19 cellular contexts compared by ENCODE assay signal in genomic region chr7:66748791-66749190, GRCh38. TPM values are rescaled to one million over a fixed set of nuclear protein-coding genes. Genes with fewer than 3 reads are reported as not detected.
A peak's percentile ranks its signal among the peaks of the same experiment; 100 is the strongest.
DNase-seq lines count a peak whose midpoint lies in the region; ATAC-seq and TF ChIP-seq lines count a peak whose summit lies in the region.
"Had no signal": no experiment of that assay in that cellular context is flagged by ENCODE, and none has a peak within 500 bp of the region (broad histone marks: within the 10 kb centered on the region; RNA-seq: fewer than 3 reads in every experiment).

No MANE protein-coding gene starts in this region.

- H3K9me3 ChIP-seq in body of pancreas: no peaks in the 10 kb centered on the region
- no peaks in the 10 kb centered on the region for H3K9me3 ChIP-seq in lower lobe of right lung
- H3K9me3 ChIP-seq in stomach: no peaks in the 10 kb centered on the region
- no peaks in the 10 kb centered on the region for H3K9me3 ChIP-seq in BE2C

- TF ChIP-seq POLR2A in body of pancreas (IDR thresholded peaks at IDR 0.05) (peak in 1 of 3 donors; percentile 8), stomach (IDR thresholded peaks at IDR 0.05) (no peak)

- ATAC-seq in body of pancreas (peak; percentile 89), lower lobe of right lung (peak; percentile 70 to 82), HG02981 (IDR thresholded peaks at IDR 0.05; ENCODE audit: unreplicated experiment) (no peak)

- no peaks in the 10 kb centered on the region for H3K27me3 ChIP-seq in body of pancreas
- no peaks in the 10 kb centered on the region for H3K27me3 ChIP-seq in lower lobe of right lung (ENCODE audit: low read depth)
- no peaks in the 10 kb centered on the region for H3K27me3 ChIP-seq in stomach
- H3K27me3 ChIP-seq in BE2C: no peaks in the 10 kb centered on the region
- H3K27me3 ChIP-seq: brain microvascular endothelial cell had no signal

- no peak for TF ChIP-seq EP300 in stomach (IDR thresholded peaks at IDR 0.05)

- peaks cover 51% of the 10 kb centered on the region for H3K4me1 ChIP-seq in body of pancreas
- peaks cover 9% of the 10 kb centered on the region for H3K4me1 ChIP-seq in lower lobe of right lung
- H3K4me1 ChIP-seq in stomach: peaks cover 0 to 71% (median 36%) of the 10 kb centered on the region in 4 donors
- no peaks in the 10 kb centered on the region for H3K4me1 ChIP-seq in BE2C

- no peaks in the 10 kb centered on the region for H3K36me3 ChIP-seq in body of pancreas (replicated peaks in 1 of 2; ENCODE audit: insufficient read depth in 1 of 2, low read depth in 2 of 2)
- H3K36me3 ChIP-seq in lower lobe of right lung: peaks cover 8% of the 10 kb centered on the region
- H3K36me3 ChIP-seq in stomach: peaks cover 0 to 4% (median 0%) of the 10 kb centered on the region in 4 donors
- H3K36me3 ChIP-seq in BE2C: no peaks in the 10 kb centered on the region
- H3K36me3 ChIP-seq: brain microvascular endothelial cell, WERI-Rb-1 had no signal

- H3K4me3 ChIP-seq in body of pancreas (no peak overlapping the region), lower lobe of right lung (no peak overlapping the region), stomach (no peak overlapping the region), BE2C (ENCODE audit: low read depth, low read length) (no peak overlapping the region)

- intact Hi-C loops in body of pancreas (cut with DNase I) (no loop called here), lower lobe of right lung (cut with DNase I) (no loop called here), stomach (cut with DNase I; ENCODE audit: low total_unique reads) (no loop called here)

- DNase-seq in NCI-H2029 (lab: John Stamatoyannopoulos, UW) (peak; percentile 16), NCI-H2029 treated with DMSO at 0.1 percent for 48 hours (lab: John Stamatoyannopoulos, UW) (no peak), body of pancreas (peak; percentile 79 to 93 (median 86)), lower lobe of right lung (peak; percentile 58), stomach (peak; percentile 56), amygdala (lab: John Stamatoyannopoulos, UW) (no peak), BE2C (no peak)
- DNase-seq: activated gamma-delta T cell treated with Interleukin-2 at 50 U/mL for 16 hours; brain microvascular endothelial cell; CD4-positive, CD25-positive, alpha-beta regulatory T cell; effector CD8-positive, alpha-beta T cell; Kasumi-1; midbrain; NCI-H1417 treated with DMSO at 0.1 percent for 48 hours; NCI-H510A; occipital lobe; WERI-Rb-1 had no signal

- WGBS in body of pancreas, 2 donors: 13% methylated on average over 4 of the region's 4 CpGs
- 35 to 52% (median 40%) methylated on average over 4 of the region's 4 CpGs for WGBS in stomach, 5 donors

- peak in 4 of 7 experiments; percentile 16 to 43 (median 31) for TF ChIP-seq CTCF in body of pancreas (IDR thresholded peaks at IDR 0.05)
- no peak for TF ChIP-seq CTCF in lower lobe of right lung (IDR thresholded peaks at IDR 0.05)
- no peak for TF ChIP-seq CTCF in stomach (IDR thresholded peaks at IDR 0.05)
- TF ChIP-seq CTCF in BE2C (IDR thresholded peaks at IDR 0.05; ENCODE audit: low read depth, low read length): no peak

- peak overlapping the region; percentile 6 to 68 (median 58) for H3K27ac ChIP-seq in body of pancreas
- no peak overlapping the region for H3K27ac ChIP-seq in lower lobe of right lung
- H3K27ac ChIP-seq in stomach: peak overlapping the region in 2 of 5 donors; percentile 2 to 65
- H3K27ac ChIP-seq: 22Rv1, brain microvascular endothelial cell, WERI-Rb-1 had no signal

RNA-seq across cellular contexts. Expression of gene RABGEF1, which starts 8.3 kb away (rescaled TPM):
- 10 to 100 TPM; 21.8 to 28.3 TPM for total RNA-seq in body of pancreas
- 24.1 TPM for total RNA-seq in lower lobe of right lung
- total RNA-seq in stomach: 10 to 100 TPM; 12.2 to 61.6 (median 26.8) TPM
- polyA plus RNA-seq in stomach: 10 to 100 TPM; 10.1 to 16.2 (median 10.8) TPM
- 19.5 TPM for polyA plus RNA-seq in BE2C (2012; ENCODE audit: insufficient read depth, insufficient read length, low read depth)

Comparison
In these comparisons a context has a peak if more than half of its experiments do, and no peak if none do; other contexts are left out.
1. DNase-seq: peak in NCI-H2029 (single experiment), body of pancreas (4 of 4), lower lobe of right lung (single experiment) and stomach (single experiment); none in NCI-H2029 treated with DMSO at 0.1 percent for 48 hours (single experiment), amygdala (0 of 56) and BE2C (single experiment).
2. CTCF ChIP-seq: peak in body of pancreas (4 of 7); none in lower lobe of right lung (single experiment), stomach (0 of 7) and BE2C (single experiment).